12 cellular contexts compared by ENCODE assay signal in the genomic region with DNA sequence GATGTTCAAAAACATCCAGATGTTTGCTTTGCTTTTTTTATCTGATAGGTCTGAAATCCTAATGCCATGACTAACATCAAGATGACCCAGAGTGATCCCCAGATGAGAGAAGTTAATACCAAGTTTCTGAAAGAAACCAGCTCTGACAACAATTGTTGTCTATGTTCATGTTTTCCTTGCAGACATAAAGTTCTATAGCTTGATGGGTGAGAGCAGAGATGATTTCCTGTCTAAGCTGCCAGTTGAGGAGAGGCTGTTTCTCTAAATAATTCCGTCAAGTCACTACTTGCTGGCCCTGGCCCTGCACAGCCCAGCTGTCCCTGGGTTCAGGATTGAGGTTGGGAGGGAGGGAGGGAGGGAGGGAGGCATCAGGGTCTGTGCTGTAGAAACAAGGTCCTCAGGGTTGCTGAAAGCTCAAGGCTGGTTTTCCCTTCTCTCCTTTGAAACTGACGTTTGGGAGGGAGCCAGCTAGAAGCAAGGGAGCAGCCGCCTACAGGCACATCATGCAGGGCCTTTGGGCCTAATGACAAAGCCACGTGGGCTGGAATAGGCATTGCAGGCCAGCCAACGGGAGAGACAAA. TPM values are rescaled to one million over a fixed set of nuclear protein-coding genes. Genes with fewer than 3 reads are reported as not detected.
DNase-seq lines count a peak whose midpoint lies in the region; ATAC-seq, FAIRE-seq and TF ChIP-seq lines count a peak whose summit lies in the region.
"Had no signal": no experiment of that assay in that cellular context is flagged by ENCODE, and none has a peak within 500 bp of the region (broad histone marks: within the 10 kb centered on the region; RNA-seq: fewer than 3 reads in every experiment).

No MANE protein-coding gene starts in this region.

- no peaks in the 10 kb centered on the region for H3K9me3 ChIP-seq in HEK293 (ENCODE audit: control insufficient read depth, insufficient read depth, low read depth, low read length)

- peaks cover 6% of the 10 kb centered on the region; the same call in 1 of the 2 replicates for H3K4me1 ChIP-seq in HEK293 (ENCODE audit: control insufficient read depth, insufficient read depth, low read length)

- intact Hi-C loops in sciatic nerve (cut with DNase I) = loop anchor here (1.0 kb wide), 1 partner anchor 19 kb away; no protein-coding TSS in a partner anchor

- H3K27ac ChIP-seq in HEK293 (ENCODE audit: extremely low read depth, low read depth, low read length) = no peak overlapping the region
- peak overlapping the region; percentile 2 for H3K27ac ChIP-seq in layer of hippocampus (ENCODE audit: low read depth, low read length)
- H3K27ac ChIP-seq in substantia nigra (ENCODE audit: low read depth, low read length, poor library complexity, severe bottlenecking) = peak overlapping the region; percentile 28

- no peak overlapping the region for H3K4me3 ChIP-seq in HEK293 (ENCODE audit: low read depth, low read length)
- no peak overlapping the region for H3K4me3 ChIP-seq in bronchial epithelial cell (ENCODE audit: low read depth, low read length)

- DNase-seq in bronchial epithelial cell (ENCODE audit: low read depth) (peak; percentile 54), substantia nigra (lab: John Stamatoyannopoulos, UW) (peak in 31 of 49 donors; percentile 13 to 69 (median 40)), RCC 7860 (ENCODE audit: low spot score) (no peak), NCI-H2196 (lab: John Stamatoyannopoulos, UW; ENCODE audit: unreplicated experiment) (no peak), sciatic nerve (ENCODE audit: low spot score) (no peak), HT-29 (ENCODE audit: low spot score) (no peak)
- DNase-seq: activated naive CD4-positive, alpha-beta T cell treated with anti-CD3 and anti-CD28 coated beads, Interleukin-2, amount 10 ng/mL, durations not matched to agents 7 days and 5 days; islet precursor cell; NCI-H2081 had no signal

- no peak for FAIRE-seq in bronchial epithelial cell (lab: Jason Lieb, UNC)
- FAIRE-seq in RCC 7860 (lab: Jason Lieb, UNC) = no peak
- FAIRE-seq: G401.6 had no signal

- POLR2A ChIA-PET in HEK293 (lab: Yijun Ruan, JAX) = interaction anchor here (0.5 to 1.2 kb wide), 3 partner anchors 10 to 35 kb away, joined by 3 to 4 read pairs (median 4); no protein-coding TSS in a partner anchor

- CTCF ChIA-PET in HEK293 (lab: Yijun Ruan, JAX) = interaction anchor here (0.7 to 2.2 kb wide), 6 partner anchors 9 to 206 kb away, joined by 3 to 11 read pairs (median 4); no protein-coding TSS in a partner anchor

- H3K27me3 ChIP-seq in bronchial epithelial cell (ENCODE audit: control insufficient read depth, insufficient read depth, low read length) (no peaks in the 10 kb centered on the region), layer of hippocampus (ENCODE audit: control insufficient read depth, insufficient read depth, low read length) (no peaks in the 10 kb centered on the region)

- TF ChIP-seq CTCF in HEK293 (tag by site-specific recombination; IDR thresholded peaks at IDR 0.05) (no peak), bronchial epithelial cell (IDR thresholded peaks at IDR 0.05; ENCODE audit: insufficient read depth, low read length, severe bottlenecking) (no peak)

- peaks cover 0 to 11% of the 10 kb centered on the region in 2 experiments; a peak in 1 of 3 replicates for H3K36me3 ChIP-seq in HEK293 (ENCODE audit: control insufficient read depth in 2 of 2, insufficient read depth in 1 of 2, low read length in 2 of 2)
- peaks cover 1% of the 10 kb centered on the region for H3K36me3 ChIP-seq in bronchial epithelial cell (ENCODE audit: control insufficient read depth, insufficient read depth, low read length)

- ATAC-seq in sciatic nerve = no peak

TF ChIP-seq in HEK293, 187 proteins besides CTCF, POLR2A, EP300 and RAD21:
- TF ChIP-seq MYNN (tag by site-specific recombination; IDR thresholded peaks at IDR 0.05; ENCODE audit: borderline replicate concordance) = no peak
- TF ChIP-seq ZFHX2 (tag by site-specific recombination; conservative IDR thresholded peaks at IDR 0.05) = peak; percentile 55
- no peak for TF ChIP-seq ZNF140 (tag by site-specific recombination; IDR thresholded peaks at IDR 0.05)
- no peak for TF ChIP-seq ZNF558 (tag by site-specific recombination; IDR thresholded peaks at IDR 0.05)
- TF ChIP-seq ZNF404 (tag by site-specific recombination; IDR thresholded peaks at IDR 0.05) = no peak
- TF ChIP-seq, protein P1, sequence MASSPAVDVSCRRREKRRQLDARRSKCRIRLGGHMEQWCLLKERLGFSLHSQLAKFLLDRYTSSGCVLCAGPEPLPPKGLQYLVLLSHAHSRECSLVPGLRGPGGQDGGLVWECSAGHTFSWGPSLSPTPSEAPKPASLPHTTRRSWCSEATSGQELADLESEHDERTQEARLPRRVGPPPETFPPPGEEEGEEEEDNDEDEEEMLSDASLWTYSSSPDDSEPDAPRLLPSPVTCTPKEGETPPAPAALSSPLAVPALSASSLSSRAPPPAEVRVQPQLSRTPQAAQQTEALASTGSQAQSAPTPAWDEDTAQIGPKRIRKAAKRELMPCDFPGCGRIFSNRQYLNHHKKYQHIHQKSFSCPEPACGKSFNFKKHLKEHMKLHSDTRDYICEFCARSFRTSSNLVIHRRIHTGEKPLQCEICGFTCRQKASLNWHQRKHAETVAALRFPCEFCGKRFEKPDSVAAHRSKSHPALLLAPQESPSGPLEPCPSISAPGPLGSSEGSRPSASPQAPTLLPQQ (tag by site-specific recombination; IDR thresholded peaks at IDR 0.05) = no peak
- no peak for TF ChIP-seq ZNF37A (tag by site-specific recombination; IDR thresholded peaks at IDR 0.05)
- TF ChIP-seq ZNF155 (tag by site-specific recombination; IDR thresholded peaks at IDR 0.05) = no peak
- TF ChIP-seq ZNF335 (tag by site-specific recombination; conservative IDR thresholded peaks at IDR 0.05) = no peak
- no peak for TF ChIP-seq SP3 (tag by site-specific recombination; IDR thresholded peaks at IDR 0.05)
- peak; percentile 55; the same call in 1 of the 2 replicates for TF ChIP-seq EGR2 (tag by site-specific recombination; IDR thresholded peaks at IDR 0.05; ENCODE audit: low read depth)
- TF ChIP-seq, protein P2, sequence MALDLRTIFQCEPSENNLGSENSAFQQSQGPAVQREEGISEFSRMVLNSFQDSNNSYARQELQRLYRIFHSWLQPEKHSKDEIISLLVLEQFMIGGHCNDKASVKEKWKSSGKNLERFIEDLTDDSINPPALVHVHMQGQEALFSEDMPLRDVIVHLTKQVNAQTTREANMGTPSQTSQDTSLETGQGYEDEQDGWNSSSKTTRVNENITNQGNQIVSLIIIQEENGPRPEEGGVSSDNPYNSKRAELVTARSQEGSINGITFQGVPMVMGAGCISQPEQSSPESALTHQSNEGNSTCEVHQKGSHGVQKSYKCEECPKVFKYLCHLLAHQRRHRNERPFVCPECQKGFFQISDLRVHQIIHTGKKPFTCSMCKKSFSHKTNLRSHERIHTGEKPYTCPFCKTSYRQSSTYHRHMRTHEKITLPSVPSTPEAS (tag by site-specific recombination; IDR thresholded peaks at IDR 0.05) = no peak
- TF ChIP-seq, protein P3, sequence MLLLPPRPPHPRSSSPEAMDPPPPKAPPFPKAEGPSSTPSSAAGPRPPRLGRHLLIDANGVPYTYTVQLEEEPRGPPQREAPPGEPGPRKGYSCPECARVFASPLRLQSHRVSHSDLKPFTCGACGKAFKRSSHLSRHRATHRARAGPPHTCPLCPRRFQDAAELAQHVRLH (tag by site-specific recombination; IDR thresholded peaks at IDR 0.05) = no peak

RNA-seq across cellular contexts. Expression of a gene that starts 3.9 kb away (rescaled TPM):
- total RNA-seq in bronchial epithelial cell (10.5 and 22.6 TPM in 2 replicates), sciatic nerve (3,484 TPM)
- total RNA-seq in HT-29 (2014; rRNA removed; shearing (Covaris generic)) = not detected in 2 replicates

Comparison
In these comparisons a context has a peak if more than half of its experiments do, and no peak if none do; other contexts are left out.
1. DNase-seq: peak in bronchial epithelial cell (single experiment) and substantia nigra (31 of 49); none in RCC 7860 (single experiment), NCI-H2196 (single experiment), sciatic nerve (single experiment) and HT-29 (single experiment).
2. RNA of a gene that starts 3.9 kb away (total RNA-seq): 3,484 TPM in sciatic nerve (single experiment); 10.5 to 22.6 TPM in bronchial epithelial cell and not detected in HT-29; every median in the first group is over 100 times any median in the second.